Comparison of ENCODE assay signal across 1 cellular context in the genomic region with DNA sequence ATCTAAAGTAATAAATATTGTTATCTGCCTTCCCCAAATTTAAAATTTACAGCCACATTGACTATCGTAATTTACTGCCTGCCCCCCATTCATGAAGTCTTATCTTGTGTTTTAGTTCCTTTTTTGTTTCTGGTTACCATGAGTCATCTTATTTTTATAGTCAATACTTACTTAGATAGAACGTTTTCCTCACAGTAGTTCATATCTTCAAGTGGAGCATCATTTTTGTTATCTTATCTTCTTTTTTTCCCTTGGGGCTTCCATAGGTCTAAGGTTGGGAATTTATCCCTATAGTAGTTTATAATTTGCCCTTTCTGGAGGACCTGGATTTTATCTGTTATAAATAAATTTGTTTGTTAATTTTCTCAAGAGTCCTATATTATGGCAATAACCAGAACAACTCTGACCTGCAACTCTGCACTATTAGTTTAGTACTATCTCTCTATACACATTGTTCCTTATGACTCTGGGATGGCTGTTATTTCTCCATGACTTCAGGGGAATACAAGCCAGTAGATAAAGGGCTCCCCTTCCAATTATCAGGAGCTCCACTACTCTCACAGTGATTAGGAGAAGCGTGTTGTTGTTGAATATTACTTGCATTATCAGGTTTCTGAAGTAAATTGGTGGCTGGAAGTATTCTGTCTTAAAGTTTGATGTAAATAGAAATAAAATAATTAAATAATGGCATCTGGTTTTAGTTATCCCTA.
A peak's percentile ranks its signal among the peaks of the same experiment; 100 is the strongest.
TF ChIP-seq lines count a peak whose summit lies in the region.

No MANE protein-coding gene starts in this region.

TF ChIP-seq in K562, 482 proteins besides CTCF, POLR2A, EP300 and RAD21 (continued from another document and continues in another):
- TF ChIP-seq HNRNPH1 (optimal IDR thresholded peaks at IDR 0.05; ENCODE audit: low read depth, low read length), result no peak
- TF ChIP-seq, protein P1, sequence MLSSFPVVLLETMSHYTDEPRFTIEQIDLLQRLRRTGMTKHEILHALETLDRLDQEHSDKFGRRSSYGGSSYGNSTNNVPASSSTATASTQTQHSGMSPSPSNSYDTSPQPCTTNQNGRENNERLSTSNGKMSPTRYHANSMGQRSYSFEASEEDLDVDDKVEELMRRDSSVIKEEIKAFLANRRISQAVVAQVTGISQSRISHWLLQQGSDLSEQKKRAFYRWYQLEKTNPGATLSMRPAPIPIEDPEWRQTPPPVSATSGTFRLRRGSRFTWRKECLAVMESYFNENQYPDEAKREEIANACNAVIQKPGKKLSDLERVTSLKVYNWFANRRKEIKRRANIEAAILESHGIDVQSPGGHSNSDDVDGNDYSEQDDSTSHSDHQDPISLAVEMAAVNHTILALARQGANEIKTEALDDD (IDR thresholded peaks at IDR 0.05), result peak; percentile 43
- no peak for TF ChIP-seq CLOCK (CRISPR knock-in tag; IDR thresholded peaks at IDR 0.05; ENCODE audit: borderline replicate concordance)
- TF ChIP-seq ZNF668 (CRISPR knock-in tag; IDR thresholded peaks at IDR 0.05), result no peak
- no peak for TF ChIP-seq TCFL5 (CRISPR knock-in tag; conservative IDR thresholded peaks at IDR 0.05)
- no peak for TF ChIP-seq ZNF764 (CRISPR knock-in tag; IDR thresholded peaks at IDR 0.05; ENCODE audit: low read depth)
- no peak for TF ChIP-seq NR2C2 (CRISPR knock-in tag; IDR thresholded peaks at IDR 0.05)
- TF ChIP-seq NR2C2 (tag; IDR thresholded peaks at IDR 0.05), result no peak
- TF ChIP-seq HNRNPL (IDR thresholded peaks at IDR 0.05; ENCODE audit: low read depth, low read length), result no peak
- no peak for TF ChIP-seq PRMT5 (CRISPR knock-in tag; IDR thresholded peaks at IDR 0.05)
- TF ChIP-seq CBX3 (IDR thresholded peaks at IDR 0.05; ENCODE audit: borderline replicate concordance in 1 of 2, low read length in 2 of 2), result no peak
- peak; percentile 44; the same call in 1 of the 2 replicates for TF ChIP-seq STAT5A (IDR thresholded peaks at IDR 0.05; ENCODE audit: borderline replicate concordance, low read length)
- no peak for TF ChIP-seq PTTG1 (tag; IDR thresholded peaks at IDR 0.05; ENCODE audit: low read depth)
- peak; percentile 56 for TF ChIP-seq TEAD4 (IDR thresholded peaks at IDR 0.05; ENCODE audit: low read length)
- no peak for TF ChIP-seq TEAD4 (CRISPR knock-in tag; IDR thresholded peaks at IDR 0.05; ENCODE audit: borderline replicate concordance)
- TF ChIP-seq PURB (CRISPR knock-in tag; IDR thresholded peaks at IDR 0.05; ENCODE audit: low read depth), result no peak
- no peak for TF ChIP-seq CREB1 (IDR thresholded peaks at IDR 0.05)
- no peak for TF ChIP-seq CREB1 (CRISPR knock-in tag; IDR thresholded peaks at IDR 0.05)
- TF ChIP-seq DLX4 (CRISPR knock-in tag; IDR thresholded peaks at IDR 0.05), result no peak
- TF ChIP-seq TRIM24 (IDR thresholded peaks at IDR 0.05), result peak in 1 of 2 experiments; percentile 67; a peak in 2 of 4 replicates
- TF ChIP-seq, protein P2, sequence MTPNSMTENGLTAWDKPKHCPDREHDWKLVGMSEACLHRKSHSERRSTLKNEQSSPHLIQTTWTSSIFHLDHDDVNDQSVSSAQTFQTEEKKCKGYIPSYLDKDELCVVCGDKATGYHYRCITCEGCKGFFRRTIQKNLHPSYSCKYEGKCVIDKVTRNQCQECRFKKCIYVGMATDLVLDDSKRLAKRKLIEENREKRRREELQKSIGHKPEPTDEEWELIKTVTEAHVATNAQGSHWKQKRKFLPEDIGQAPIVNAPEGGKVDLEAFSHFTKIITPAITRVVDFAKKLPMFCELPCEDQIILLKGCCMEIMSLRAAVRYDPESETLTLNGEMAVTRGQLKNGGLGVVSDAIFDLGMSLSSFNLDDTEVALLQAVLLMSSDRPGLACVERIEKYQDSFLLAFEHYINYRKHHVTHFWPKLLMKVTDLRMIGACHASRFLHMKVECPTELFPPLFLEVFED (CRISPR knock-in tag; conservative IDR thresholded peaks at IDR 0.05), result no peak
- 0 out of 2 replicates have a peak, but pooled peaks have one; percentile 20 for TF ChIP-seq NFIC (IDR thresholded peaks at IDR 0.05)
- TF ChIP-seq IFI16 (CRISPR knock-in tag; IDR thresholded peaks at IDR 0.05), result no peak
- no peak for TF ChIP-seq CREBBP (IDR thresholded peaks at IDR 0.05; ENCODE audit: low read depth, low read length)
- TF ChIP-seq PKNOX1 (IDR thresholded peaks at IDR 0.05), result peak; percentile 78
- no peak for TF ChIP-seq TAF15 (IDR thresholded peaks at IDR 0.05; ENCODE audit: low read depth, low read length)
- TF ChIP-seq LARP7 (IDR thresholded peaks at IDR 0.05), result no peak
- TF ChIP-seq, protein P3, sequence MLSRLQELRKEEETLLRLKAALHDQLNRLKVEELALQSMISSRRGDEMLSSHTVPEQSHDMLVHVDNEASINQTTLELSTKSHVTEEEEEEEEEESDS (CRISPR knock-in tag; IDR thresholded peaks at IDR 0.05), result no peak
- no peak for TF ChIP-seq ZNF23 (CRISPR knock-in tag; IDR thresholded peaks at IDR 0.05)
- no peak for TF ChIP-seq ID3 (CRISPR knock-in tag; IDR thresholded peaks at IDR 0.05)
- TF ChIP-seq ID3 (tag; IDR thresholded peaks at IDR 0.05), result no peak
- TF ChIP-seq POLR2AphosphoS2 (IDR thresholded peaks at IDR 0.05; ENCODE audit: low read length), result no peak
- TF ChIP-seq CBX5 (IDR thresholded peaks at IDR 0.05; ENCODE audit: borderline replicate concordance, low read depth), result no peak
- no peak for TF ChIP-seq SAP30 (IDR thresholded peaks at IDR 0.05; ENCODE audit: borderline replicate concordance, insufficient read depth, low read depth, low read length, poor library complexity, severe bottlenecking)
- TF ChIP-seq, protein P4, sequence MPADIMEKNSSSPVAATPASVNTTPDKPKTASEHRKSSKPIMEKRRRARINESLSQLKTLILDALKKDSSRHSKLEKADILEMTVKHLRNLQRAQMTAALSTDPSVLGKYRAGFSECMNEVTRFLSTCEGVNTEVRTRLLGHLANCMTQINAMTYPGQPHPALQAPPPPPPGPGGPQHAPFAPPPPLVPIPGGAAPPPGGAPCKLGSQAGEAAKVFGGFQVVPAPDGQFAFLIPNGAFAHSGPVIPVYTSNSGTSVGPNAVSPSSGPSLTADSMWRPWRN (IDR thresholded peaks at IDR 0.05; ENCODE audit: low read depth), result no peak
- TF ChIP-seq HNRNPK (IDR thresholded peaks at IDR 0.05; ENCODE audit: low read depth, low read length, poor library complexity, severe bottlenecking), result no peak
- no peak for TF ChIP-seq GATAD2B (IDR thresholded peaks at IDR 0.05; ENCODE audit: borderline replicate concordance)
- no peak for TF ChIP-seq RBM14 (IDR thresholded peaks at IDR 0.05; ENCODE audit: borderline replicate concordance, insufficient read depth, low read depth, low read length)
- no peak for TF ChIP-seq UBTF (IDR thresholded peaks at IDR 0.05; ENCODE audit: borderline replicate concordance in 1 of 2, low read depth in 2 of 2, low read length in 2 of 2)
- 0 out of 2 replicates have a peak, but pooled peaks have one; percentile 65 for TF ChIP-seq MECOM (CRISPR knock-in tag; IDR thresholded peaks at IDR 0.05)
- peak; percentile 93 for TF ChIP-seq SMARCA4 (IDR thresholded peaks at IDR 0.05)
- TF ChIP-seq ERF (CRISPR knock-in tag; IDR thresholded peaks at IDR 0.05), result no peak
- TF ChIP-seq NFATC3 (IDR thresholded peaks at IDR 0.05), result no peak
- no peak for TF ChIP-seq ETS2 (tag; IDR thresholded peaks at IDR 0.05; ENCODE audit: borderline replicate concordance, poor library complexity, severe bottlenecking)
- no peak for TF ChIP-seq ELK3 (CRISPR knock-in tag; IDR thresholded peaks at IDR 0.05)
- no peak for TF ChIP-seq BDP1 (IDR thresholded peaks at IDR 0.05; ENCODE audit: insufficient read depth, insufficient read length)
- TF ChIP-seq POLR2G (IDR thresholded peaks at IDR 0.05; ENCODE audit: low read depth, low read length), result no peak
- no peak for TF ChIP-seq NFRKB (IDR thresholded peaks at IDR 0.05; ENCODE audit: low read depth)
- TF ChIP-seq ZNF408 (CRISPR knock-in tag; IDR thresholded peaks at IDR 0.05; ENCODE audit: low read depth), result no peak
- no peak for TF ChIP-seq HNRNPUL1 (IDR thresholded peaks at IDR 0.05; ENCODE audit: low read length)
- TF ChIP-seq, protein P5, sequence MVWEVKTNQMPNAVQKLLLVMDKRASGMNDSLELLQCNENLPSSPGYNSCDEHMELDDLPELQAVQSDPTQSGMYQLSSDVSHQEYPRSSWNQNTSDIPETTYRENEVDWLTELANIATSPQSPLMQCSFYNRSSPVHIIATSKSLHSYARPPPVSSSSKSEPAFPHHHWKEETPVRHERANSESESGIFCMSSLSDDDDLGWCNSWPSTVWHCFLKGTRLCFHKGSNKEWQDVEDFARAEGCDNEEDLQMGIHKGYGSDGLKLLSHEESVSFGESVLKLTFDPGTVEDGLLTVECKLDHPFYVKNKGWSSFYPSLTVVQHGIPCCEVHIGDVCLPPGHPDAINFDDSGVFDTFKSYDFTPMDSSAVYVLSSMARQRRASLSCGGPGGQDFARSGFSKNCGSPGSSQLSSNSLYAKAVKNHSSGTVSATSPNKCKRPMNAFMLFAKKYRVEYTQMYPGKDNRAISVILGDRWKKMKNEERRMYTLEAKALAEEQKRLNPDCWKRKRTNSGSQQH (CRISPR knock-in tag; IDR thresholded peaks at IDR 0.05), result no peak
- no peak for TF ChIP-seq DIDO1 (tag; IDR thresholded peaks at IDR 0.05; ENCODE audit: low read depth)
- TF ChIP-seq, protein P6, sequence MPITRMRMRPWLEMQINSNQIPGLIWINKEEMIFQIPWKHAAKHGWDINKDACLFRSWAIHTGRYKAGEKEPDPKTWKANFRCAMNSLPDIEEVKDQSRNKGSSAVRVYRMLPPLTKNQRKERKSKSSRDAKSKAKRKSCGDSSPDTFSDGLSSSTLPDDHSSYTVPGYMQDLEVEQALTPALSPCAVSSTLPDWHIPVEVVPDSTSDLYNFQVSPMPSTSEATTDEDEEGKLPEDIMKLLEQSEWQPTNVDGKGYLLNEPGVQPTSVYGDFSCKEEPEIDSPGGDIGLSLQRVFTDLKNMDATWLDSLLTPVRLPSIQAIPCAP (CRISPR knock-in tag; IDR thresholded peaks at IDR 0.05; ENCODE audit: borderline replicate concordance), result no peak
- no peak for TF ChIP-seq ESRRB (CRISPR knock-in tag; IDR thresholded peaks at IDR 0.05; ENCODE audit: borderline replicate concordance)
- no peak for TF ChIP-seq ZNF696 (CRISPR knock-in tag; conservative IDR thresholded peaks at IDR 0.05)
